ENCODE assay signal across 1 cellular context in the genomic region with DNA sequence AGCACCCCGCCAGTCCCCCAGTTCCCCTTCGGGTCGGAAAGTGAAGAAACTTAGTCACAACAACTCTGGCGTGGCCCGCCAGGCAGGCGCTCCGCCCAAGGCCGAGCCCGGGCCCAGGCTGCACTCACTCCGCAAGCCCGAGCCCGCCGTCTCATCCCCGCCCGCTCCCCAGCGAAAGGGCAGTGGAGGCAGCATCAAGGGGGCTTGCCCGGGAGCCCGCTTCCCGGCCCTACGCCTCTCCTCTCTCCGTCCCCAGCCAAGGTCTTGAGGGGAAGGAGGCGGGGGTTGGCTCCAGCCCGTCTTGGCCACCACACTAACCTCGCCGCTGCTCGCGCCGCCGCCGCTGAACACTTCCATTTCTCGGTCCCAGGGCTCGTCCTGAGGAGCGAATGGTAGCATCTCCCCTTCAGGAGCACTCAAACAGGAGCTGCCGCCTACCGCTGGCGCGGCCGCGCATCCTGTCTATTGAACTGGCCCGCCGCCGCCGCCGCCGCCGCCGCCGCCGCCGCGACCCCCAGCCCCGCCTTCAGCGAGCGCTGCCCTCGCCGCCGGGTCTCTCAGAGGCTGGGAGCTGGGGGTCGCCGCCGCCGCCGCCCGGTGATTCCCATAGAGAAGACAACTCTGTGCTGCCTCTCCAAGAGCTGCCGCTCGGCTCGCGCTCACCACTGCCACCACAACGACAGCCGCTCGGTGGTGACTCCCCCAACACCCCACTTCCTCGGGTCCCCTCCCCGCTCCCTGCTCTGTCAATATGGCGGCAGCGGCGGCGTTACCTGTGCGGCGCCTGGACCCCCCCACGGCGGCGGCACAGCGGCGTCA.
TF ChIP-seq lines count a peak whose summit lies in the region.

Gene RPS6KA6, minus strand, starts transcription at position 699 of the 819 bp plus-strand sequence. Its CDS starts 300 bp downstream, at position 399.

TF ChIP-seq in SK-N-SH treated with all-trans-retinoic acid at 6 μM for 48 hours, 23 proteins besides CTCF, POLR2A, EP300 and RAD21 (continued from another document):
- TF ChIP-seq PATZ1 (CRISPR knock-in tag; IDR thresholded peaks at IDR 0.05; ENCODE audit: borderline replicate concordance) = no peak
- TF ChIP-seq OSR1 (CRISPR knock-in tag; IDR thresholded peaks at IDR 0.05) = no peak
- TF ChIP-seq ZC3H10 (CRISPR knock-in tag; IDR thresholded peaks at IDR 0.05) = no peak
- no peak for TF ChIP-seq CREB5 (CRISPR knock-in tag; IDR thresholded peaks at IDR 0.05; ENCODE audit: low read depth)
- TF ChIP-seq RARB (CRISPR knock-in tag; IDR thresholded peaks at IDR 0.05) = no peak
- no peak for TF ChIP-seq ZFP30 (CRISPR knock-in tag; IDR thresholded peaks at IDR 0.05)
- no peak for TF ChIP-seq ZNF565 (CRISPR knock-in tag; conservative IDR thresholded peaks at IDR 0.05; ENCODE audit: low read depth)
